In the genomic region with DNA sequence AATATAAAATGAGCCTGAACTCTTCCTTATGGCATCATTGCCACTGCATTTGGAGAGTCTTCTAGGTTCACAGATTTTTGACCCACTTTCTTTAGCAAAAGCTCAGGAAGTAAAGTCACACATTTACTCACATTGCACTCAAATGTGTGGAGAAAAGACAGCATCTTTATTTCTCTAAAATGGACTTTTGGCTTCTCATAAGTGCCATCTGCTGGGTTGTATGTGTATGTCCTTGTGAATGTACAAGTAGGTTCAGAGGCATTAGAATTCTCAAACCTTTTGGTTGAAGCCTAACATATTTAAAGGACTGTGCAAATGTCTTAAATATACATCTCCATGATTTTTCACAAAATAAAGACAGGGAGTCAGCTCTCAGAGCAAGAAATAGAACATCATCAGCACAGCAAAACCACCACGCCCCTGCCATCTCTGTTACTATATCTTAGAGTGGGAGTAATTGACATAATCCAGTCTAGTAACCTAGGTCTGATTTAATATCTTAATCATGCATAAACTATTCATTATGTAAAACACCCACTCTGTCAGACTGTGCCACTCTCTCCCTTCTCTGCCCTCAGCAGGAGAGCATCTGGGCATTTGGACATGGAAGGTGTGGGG, we compare ENCODE assay signal across 9 cellular contexts. TPM values are rescaled to one million over a fixed set of nuclear protein-coding genes. Genes with fewer than 3 reads are reported as not detected.
DNase-seq lines count a peak whose midpoint lies in the region; ATAC-seq and TF ChIP-seq lines count a peak whose summit lies in the region.
"Had no signal": no experiment of that assay in that cellular context is flagged by ENCODE, and none has a peak within 500 bp of the region (broad histone marks: within the 10 kb centered on the region; RNA-seq: fewer than 3 reads in every experiment).

No MANE protein-coding gene starts in this region.

- TF ChIP-seq CTCF in AG10803 (conservative IDR thresholded peaks at IDR 0.05; ENCODE audit: low read length) (peak; percentile 71), astrocyte of the spinal cord (IDR thresholded peaks at IDR 0.05; ENCODE audit: low read depth, low read length) (peak; percentile 62), tibial nerve (IDR thresholded peaks at IDR 0.05) (peak in 2 of 5 experiments; percentile 19 to 29), esophagus squamous epithelium (IDR thresholded peaks at IDR 0.05) (peak in 1 of 6 experiments; percentile 31)

- ATAC-seq in GM18861 (IDR thresholded peaks at IDR 0.05; ENCODE audit: unreplicated experiment) = no peak

- no peak for TF ChIP-seq POLR2A in tibial nerve (IDR thresholded peaks at IDR 0.05)
- no peak for TF ChIP-seq POLR2A in esophagus squamous epithelium (IDR thresholded peaks at IDR 0.05)

- no peak overlapping the region for H3K4me3 ChIP-seq in AG10803 (ENCODE audit: low read length)
- H3K4me3 ChIP-seq in Jurkat, Clone E6-1 (ENCODE audit: low read length) = no peak overlapping the region
- no peak overlapping the region for H3K4me3 ChIP-seq in astrocyte of the spinal cord (ENCODE audit: low read depth, low read length)
- no peak overlapping the region for H3K4me3 ChIP-seq in tibial nerve
- no peak overlapping the region for H3K4me3 ChIP-seq in esophagus squamous epithelium

- H3K9me3 ChIP-seq in tibial nerve (no peaks in the 10 kb centered on the region), esophagus squamous epithelium (no peaks in the 10 kb centered on the region)

- 0 to 9% methylated on average over 1 of the region's 1 CpG for WGBS in tibial nerve, 2 donors
- WGBS in esophagus squamous epithelium, 2 donors = 0% methylated on average over 1 of the region's 1 CpG; no CpG with 5 or more reads in 1 of the 2 donors

- H3K27ac ChIP-seq in tibial nerve = no peak overlapping the region
- H3K27ac ChIP-seq in esophagus squamous epithelium = no peak overlapping the region

- no peaks in the 10 kb centered on the region for H3K36me3 ChIP-seq in tibial nerve
- H3K36me3 ChIP-seq in esophagus squamous epithelium = no peaks in the 10 kb centered on the region

- H3K27me3 ChIP-seq in tibial nerve = no peaks in the 10 kb centered on the region
- no peaks in the 10 kb centered on the region for H3K27me3 ChIP-seq in esophagus squamous epithelium

- in situ Hi-C loops in astrocyte of the spinal cord (cut with HindIII; ENCODE audit: low sequenced_read_pairs) = no loop called here

- no peaks in the 10 kb centered on the region for H3K4me1 ChIP-seq in tibial nerve
- H3K4me1 ChIP-seq in esophagus squamous epithelium = no peaks in the 10 kb centered on the region

- intact Hi-C loops in esophagus squamous epithelium (cut with DNase I) = loop anchor here (5.0 kb wide), 1 partner anchor 141 kb away; no protein-coding TSS in a partner anchor

- DNase-seq in AG10803 (ENCODE audit: low read depth) (peak; percentile 54), astrocyte of the spinal cord (ENCODE audit: low read depth, low spot score) (peak; percentile 71), lung microvascular endothelial cell (ENCODE audit: low read depth in 2 of 2) (peak; percentile 37 to 65), NCI-H2081 treated with DMSO at 0.1 percent for 48 hours (lab: John Stamatoyannopoulos, UW) (no peak), tibial nerve (ENCODE audit: low spot score in 2 of 2) (no peak), esophagus squamous epithelium (lab: John Stamatoyannopoulos, UW) (no peak)
- peak; percentile 15 for DNase-seq in Jurkat, Clone E6-1 (ENCODE audit: low read depth, low spot score)
- DNase-seq: activated CD4-positive, alpha-beta memory T cell treated with anti-CD3 and anti-CD28 coated beads, Interleukin-2, amount 10 ng/mL, durations not matched to agents 7 days and 5 days had no signal

- TF ChIP-seq EP300 in tibial nerve (IDR thresholded peaks at IDR 0.05) = no peak

RNA-seq across cellular contexts. Expression of gene SPTLC3, which starts 42.2 kb away (rescaled TPM):
- polyA plus RNA-seq in Jurkat, Clone E6-1 (2012; ENCODE audit: insufficient read depth, insufficient read length) = 1.1 TPM
- total RNA-seq in lung microvascular endothelial cell = under 0.01 and 0.44 TPM in 2 replicates
- total RNA-seq in tibial nerve = 10 to 100 TPM in 3 of 4 donors, 1 to 10 TPM in 1; 9.2 to 17.1 (median 13.9) TPM
- 1 to 10 TPM; 6.9 to 9.1 (median 7.3) TPM for total RNA-seq in esophagus squamous epithelium
- total RNA-seq: activated CD4-positive, alpha-beta memory T cell treated with anti-CD3 and anti-CD28 coated beads, Interleukin-2, amount 10 ng/mL, durations not matched to agents 7 days and 5 days had no signal

Comparison
In these comparisons a context has a peak if more than half of its experiments do, and no peak if none do; other contexts are left out.
1. DNase-seq: peak in AG10803 (single experiment), Jurkat, Clone E6-1 (single experiment), astrocyte of the spinal cord (single experiment) and lung microvascular endothelial cell (2 of 2); none in NCI-H2081 treated with DMSO at 0.1 percent for 48 hours (single experiment), tibial nerve (0 of 2) and esophagus squamous epithelium (single experiment).